Comparison of ENCODE assay signal across 19 cellular contexts in genomic region chr1:5740450-5740849, GRCh38.
DNase-seq lines count a peak whose midpoint lies in the region; TF ChIP-seq lines count a peak whose summit lies in the region.
"Had no signal": no experiment of that assay in that cellular context is flagged by ENCODE, and none has a peak within 500 bp of the region (broad histone marks: within the 10 kb centered on the region; RNA-seq: fewer than 3 reads in every experiment).

No MANE protein-coding gene starts in this region.

- H3K4me3 Mint-ChIP-seq in chondrocyte (ENCODE audit: unreplicated experiment) = no peak overlapping the region
- no peak overlapping the region for H3K4me3 Mint-ChIP-seq in Caco-2 (ENCODE audit: unreplicated experiment)
- H3K4me3 Mint-ChIP-seq: CD14-positive monocyte; CD4-positive, alpha-beta T cell had no signal

- H3K4me3 ChIP-seq in BLaER1 treated with 17β-estradiol and CSF1 and Interleukin-3, amounts not matched to agents 10 nM and 100 nM = no peak overlapping the region
- H3K4me3 ChIP-seq in Caco-2 (ENCODE audit: low read depth, low read length) = no peak overlapping the region
- H3K4me3 ChIP-seq: A549 had no signal

- BruUV-seq in Caco-2 (replicated peaks; lab: Mats Ljungman, UMichigan) = no TSS peak

- DNase-seq in chondrocyte (ENCODE audit: low spot score) = peak; percentile 30
- DNase-seq in posterior cingulate gyrus = peak in 6 of 10 donors; percentile 1 to 94 (median 74)
- DNase-seq in superior temporal gyrus (ENCODE audit: extremely low spot score) = peak; percentile 62
- no peak for DNase-seq in Caco-2
- DNase-seq in NCI-H446 treated with DMSO at 0.1 percent for 48 hours (lab: John Stamatoyannopoulos, UW) = no peak
- DNase-seq in dermis blood vessel endothelial cell = no peak
- DNase-seq: 8988T; ACHN; Calu3; CD4-positive, alpha-beta T cell; DMS53; DMS79 treated with DMSO at 0.1 percent for 48 hours; GF-D8; H7; HCEC 1CT had no signal

- H3K9ac ChIP-seq in BLaER1 treated with 17β-estradiol and CSF1 and Interleukin-3, amounts not matched to agents 10 nM and 100 nM = no peak overlapping the region

- peaks cover 0 to 5% (median 0%) of the 10 kb centered on the region in 11 experiments; a peak in 2 of 22 replicates for H3K9me3 ChIP-seq in BLaER1 treated with 17β-estradiol and CSF1 and Interleukin-3, amounts not matched to agents 10 nM and 100 nM (replicated peaks in 1 of 11)
- no peaks in the 10 kb centered on the region for H3K9me3 ChIP-seq in Caco-2
- H3K9me3 ChIP-seq: A549 had no signal

- H3K36me3 ChIP-seq in BLaER1 treated with 17β-estradiol and CSF1 and Interleukin-3, amounts not matched to agents 10 nM and 100 nM = no peaks in the 10 kb centered on the region
- H3K36me3 ChIP-seq in Caco-2 (ENCODE audit: control insufficient read depth, insufficient read depth, low read length) = no peaks in the 10 kb centered on the region

- H3K27ac Mint-ChIP-seq in chondrocyte (ENCODE audit: unreplicated experiment) = no peak overlapping the region
- no peak overlapping the region for H3K27ac Mint-ChIP-seq in Caco-2 (ENCODE audit: unreplicated experiment)
- H3K27ac Mint-ChIP-seq: CD14-positive monocyte; CD4-positive, alpha-beta T cell; CD8-positive, alpha-beta memory T cell had no signal

- H3K27ac ChIP-seq in BLaER1 treated with 17β-estradiol and CSF1 and Interleukin-3, amounts not matched to agents 10 nM and 100 nM = peak overlapping the region in 1 of 11 experiments; percentile 36; a peak in 2 of 22 replicates
- H3K27ac ChIP-seq: A549 had no signal

- H3K9me3 Mint-ChIP-seq in chondrocyte (ENCODE audit: low read depth) = peaks cover 2% of the 10 kb centered on the region
- no peaks in the 10 kb centered on the region for H3K9me3 Mint-ChIP-seq in Caco-2 (ENCODE audit: unreplicated experiment)
- H3K9me3 Mint-ChIP-seq: CD4-positive, alpha-beta T cell had no signal

- intact Hi-C loops in posterior cingulate gyrus (cut with DNase I) (loop anchor here (10.0 kb wide), 1 partner anchor 234 kb away; no protein-coding TSS in a partner anchor), Caco-2 (cut with micrococcal nuclease; ENCODE audit: unreplicated experiment) (no loop called here)

- POLR2A ChIA-PET in Caco-2 (lab: Charles Lee) = no interaction called here

- peaks cover 0 to 8% (median 0%) of the 10 kb centered on the region in 11 experiments; a peak in 1 of 22 replicates for H4K20me1 ChIP-seq in BLaER1 treated with 17β-estradiol and CSF1 and Interleukin-3, amounts not matched to agents 10 nM and 100 nM

- peaks cover 11% of the 10 kb centered on the region for H3K27me3 Mint-ChIP-seq in chondrocyte (ENCODE audit: low read depth)
- no peaks in the 10 kb centered on the region for H3K27me3 Mint-ChIP-seq in Caco-2 (ENCODE audit: insufficient read depth, unreplicated experiment)

- TF ChIP-seq CTCF in chondrocyte (IDR thresholded peaks at IDR 0.05) (no peak), Caco-2 (IDR thresholded peaks at IDR 0.05; ENCODE audit: insufficient read depth in 1 of 2, low read depth in 1 of 2, low read length in 1 of 2, severe bottlenecking in 1 of 2, unreplicated experiment in 1 of 2) (no peak)

- H3K36me3 Mint-ChIP-seq in chondrocyte (ENCODE audit: low read depth) = no peaks in the 10 kb centered on the region
- H3K36me3 Mint-ChIP-seq in Caco-2 (ENCODE audit: insufficient read depth, unreplicated experiment) = no peaks in the 10 kb centered on the region
- H3K36me3 Mint-ChIP-seq: CD14-positive monocyte; CD8-positive, alpha-beta memory T cell had no signal

- H3K4me1 Mint-ChIP-seq in chondrocyte (ENCODE audit: low read depth) (no peaks in the 10 kb centered on the region), Caco-2 (ENCODE audit: low read depth, unreplicated experiment) (peaks cover 13% of the 10 kb centered on the region)
- H3K4me1 Mint-ChIP-seq: CD14-positive monocyte had no signal

- H3K4me1 ChIP-seq in BLaER1 treated with 17β-estradiol and CSF1 and Interleukin-3, amounts not matched to agents 10 nM and 100 nM = peaks cover 43 to 69% (median 65%) of the 10 kb centered on the region in 10 experiments
- H3K4me1 ChIP-seq in Caco-2 = peaks cover 9% of the 10 kb centered on the region
- H3K4me1 ChIP-seq: A549 had no signal

- CTCF ChIA-PET in Caco-2 (lab: Charles Lee) = no interaction called here

- H3K4me2 ChIP-seq in BLaER1 treated with 17β-estradiol and CSF1 and Interleukin-3, amounts not matched to agents 10 nM and 100 nM = peak overlapping the region in 10 of 11 experiments; percentile 52 to 90 (median 79); a peak in 20 of 22 replicates
- H3K4me2 ChIP-seq: A549 had no signal

- peaks cover 0 to 43% (median 0%) of the 10 kb centered on the region in 11 experiments; a peak in 6 of 22 replicates for H3K27me3 ChIP-seq in BLaER1 treated with 17β-estradiol and CSF1 and Interleukin-3, amounts not matched to agents 10 nM and 100 nM
- no peaks in the 10 kb centered on the region for H3K27me3 ChIP-seq in Caco-2 (replicated peaks; ENCODE audit: control insufficient read depth, insufficient read depth, low read length)

Comparison
In these comparisons a context has a peak if more than half of its experiments do, and no peak if none do; other contexts are left out.
1. DNase-seq: peak in chondrocyte (single experiment), posterior cingulate gyrus (6 of 10) and superior temporal gyrus (single experiment); none in Caco-2 (0 of 2), NCI-H446 treated with DMSO at 0.1 percent for 48 hours (single experiment) and dermis blood vessel endothelial cell (single experiment).